Comparison of ENCODE assay signal across 11 cellular contexts in the genomic region with DNA sequence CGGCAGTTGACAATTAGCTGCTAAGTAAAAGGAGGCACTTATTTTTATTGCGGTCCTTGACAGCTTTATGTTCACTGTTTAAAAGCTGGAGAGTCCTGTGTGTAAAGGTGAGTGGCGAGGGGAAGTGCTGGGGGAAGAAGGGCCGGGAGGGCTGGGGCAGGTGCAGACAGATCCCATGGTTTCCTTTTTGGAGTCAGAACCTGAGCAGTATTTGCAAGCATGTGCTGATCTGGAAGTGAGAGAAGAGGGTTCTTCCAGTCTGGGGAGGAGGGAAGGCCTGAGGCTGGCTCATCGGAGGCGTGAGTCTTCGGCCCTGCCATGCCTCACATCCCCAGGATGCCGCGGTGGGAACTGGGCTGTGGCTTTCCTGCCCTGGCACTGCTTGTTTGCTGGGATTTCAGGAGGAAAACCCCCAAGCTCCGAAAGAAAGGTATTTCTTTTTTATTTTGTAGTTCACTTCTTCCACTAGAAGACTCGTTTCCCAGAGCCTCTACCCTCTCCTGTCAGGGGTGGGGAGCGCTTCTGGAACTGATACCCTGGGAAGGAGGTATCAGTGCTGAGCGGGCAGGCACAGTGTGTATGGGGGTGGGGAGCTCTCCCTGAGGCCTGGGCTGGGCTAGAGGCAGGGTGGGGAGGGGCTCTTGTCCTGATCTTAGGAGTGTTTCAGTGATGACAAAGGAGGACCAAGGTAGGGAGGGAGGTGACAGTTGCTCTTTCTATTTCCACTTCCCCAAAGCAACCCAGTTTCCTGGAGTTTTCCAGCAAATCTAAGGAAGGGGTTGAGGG.
DNase-seq lines count a peak whose midpoint lies in the region; TF ChIP-seq lines count a peak whose summit lies in the region.
"Had no signal": no experiment of that assay in that cellular context is flagged by ENCODE, and none has a peak within 500 bp of the region (broad histone marks: within the 10 kb centered on the region; RNA-seq: fewer than 3 reads in every experiment).

No MANE protein-coding gene starts in this region.

- H3K36me3 ChIP-seq in neural progenitor cell, result no peaks in the 10 kb centered on the region
- H3K36me3 ChIP-seq: SJCRH30 had no signal

- DNase-seq in DMS79 treated with DMSO at 0.1 percent for 48 hours (lab: John Stamatoyannopoulos, UW), result peak; percentile 87
- DNase-seq in NCI-H2029 treated with DMSO at 0.1 percent for 48 hours (lab: John Stamatoyannopoulos, UW), result peak; percentile 30
- DNase-seq in MCF 10A (ENCODE audit: unreplicated experiment), result peak; percentile 63
- DNase-seq in neural progenitor cell (ENCODE audit: low spot score), result peak; percentile 20
- DNase-seq in NAMALWA (ENCODE audit: low spot score), result no peak
- no peak for DNase-seq in progenitor cell of endocrine pancreas (ENCODE audit: low spot score, unreplicated experiment)
- DNase-seq in caudate nucleus (lab: John Stamatoyannopoulos, UW), result no peak
- DNase-seq: activated CD4-positive, alpha-beta T cell treated with anti-CD3 and anti-CD28 coated beads for 48 hours; effector memory CD4-positive, alpha-beta T cell; NCI-H2171 treated with DMSO at 0.1 percent for 48 hours had no signal

- no TSS peak for BruUV-seq in MCF 10A (replicated peaks; lab: Mats Ljungman, UMichigan)

- H3K36me3 Mint-ChIP-seq in MCF 10A (ENCODE audit: insufficient read depth, unreplicated experiment) (no peaks in the 10 kb centered on the region), neural progenitor cell (no peaks in the 10 kb centered on the region), progenitor cell of endocrine pancreas (ENCODE audit: insufficient read depth) (no peaks in the 10 kb centered on the region)

- H3K4me1 Mint-ChIP-seq in MCF 10A (ENCODE audit: insufficient read depth, unreplicated experiment) (peaks cover 36% of the 10 kb centered on the region), neural progenitor cell (no peaks in the 10 kb centered on the region), progenitor cell of endocrine pancreas (ENCODE audit: low read depth) (no peaks in the 10 kb centered on the region)

- H3K9ac ChIP-seq in neural progenitor cell, result no peak overlapping the region

- peak overlapping the region; percentile 68 for H2AFZ ChIP-seq in neural progenitor cell (replicated peaks)

- H3K27me3 ChIP-seq in neural progenitor cell, result no peaks in the 10 kb centered on the region
- H3K27me3 ChIP-seq: SJCRH30 had no signal

- peaks cover 7% of the 10 kb centered on the region for H3K4me1 ChIP-seq in neural progenitor cell

- CTCF ChIA-PET in MCF 10A (lab: Yijun Ruan, JAX), result interaction anchor here (0.6 to 1.1 kb wide), 2 partner anchors 48 to 960 kb away, joined by 3 read pairs; no protein-coding TSS in a partner anchor

- H3K4me2 ChIP-seq in neural progenitor cell, result no peak overlapping the region

- H3K27me3 Mint-ChIP-seq in MCF 10A (ENCODE audit: insufficient read depth, unreplicated experiment), result no peaks in the 10 kb centered on the region
- H3K27me3 Mint-ChIP-seq in neural progenitor cell (ENCODE audit: insufficient read depth, low read depth), result peaks cover 3% of the 10 kb centered on the region
- peaks cover 8% of the 10 kb centered on the region for H3K27me3 Mint-ChIP-seq in progenitor cell of endocrine pancreas

- H3K9me3 ChIP-seq in neural progenitor cell (ENCODE audit: low read depth), result no peaks in the 10 kb centered on the region
- H3K9me3 ChIP-seq: SJCRH30 had no signal

- no peak overlapping the region for H3K27ac ChIP-seq in neural progenitor cell
- H3K27ac ChIP-seq in caudate nucleus (ENCODE audit: low read depth, low read length), result no peak overlapping the region
- H3K27ac ChIP-seq: SJCRH30 had no signal

- H3K79me2 ChIP-seq in neural progenitor cell (ENCODE audit: low read depth), result no peaks in the 10 kb centered on the region

- no peaks in the 10 kb centered on the region for H3F3A ChIP-seq in neural progenitor cell (ENCODE audit: low read depth)

- H4K20me1 ChIP-seq in neural progenitor cell (ENCODE audit: low read depth), result no peaks in the 10 kb centered on the region

- intact Hi-C loops in MCF 10A (cut with micrococcal nuclease), result no loop called here

- TF ChIP-seq CTCF in MCF 10A (IDR thresholded peaks at IDR 0.05; ENCODE audit: unreplicated experiment) (no peak), neural progenitor cell (IDR thresholded peaks at IDR 0.05) (no peak), progenitor cell of endocrine pancreas (IDR thresholded peaks at IDR 0.05; ENCODE audit: unreplicated experiment) (no peak)

- H3K4me3 ChIP-seq in neural progenitor cell, result no peak overlapping the region
- H3K4me3 ChIP-seq: SJCRH30 had no signal

- H3K9me3 Mint-ChIP-seq in MCF 10A (ENCODE audit: unreplicated experiment), result no peaks in the 10 kb centered on the region
- no peaks in the 10 kb centered on the region for H3K9me3 Mint-ChIP-seq in neural progenitor cell
- H3K9me3 Mint-ChIP-seq in progenitor cell of endocrine pancreas (ENCODE audit: low read depth), result no peaks in the 10 kb centered on the region

- POLR2A ChIA-PET in MCF 10A (lab: Yijun Ruan, JAX), result interaction anchor here (0.7 to 2.2 kb wide), 6 partner anchors 9 to 39 kb away, joined by 3 to 6 read pairs (median 4); no protein-coding TSS in a partner anchor

- H3K4me3 Mint-ChIP-seq in MCF 10A (ENCODE audit: unreplicated experiment) (no peak overlapping the region), neural progenitor cell (no peak overlapping the region), progenitor cell of endocrine pancreas (ENCODE audit: low read depth) (no peak overlapping the region)

- H3K27ac Mint-ChIP-seq in MCF 10A (ENCODE audit: low read depth, unreplicated experiment) (no peak overlapping the region), neural progenitor cell (no peak overlapping the region), progenitor cell of endocrine pancreas (no peak overlapping the region)

Comparison
In these comparisons a context has a peak if more than half of its experiments do, and no peak if none do; other contexts are left out.
1. DNase-seq: peak in DMS79 treated with DMSO at 0.1 percent for 48 hours (single experiment), NCI-H2029 treated with DMSO at 0.1 percent for 48 hours (single experiment), MCF 10A (single experiment) and neural progenitor cell (single experiment); none in NAMALWA (single experiment), progenitor cell of endocrine pancreas (single experiment) and caudate nucleus (0 of 61).